21 cellular contexts compared by ENCODE assay signal in genomic region chr3:17941134-17941533, GRCh38.
DNase-seq lines count a peak whose midpoint lies in the region; ATAC-seq, FAIRE-seq and TF ChIP-seq lines count a peak whose summit lies in the region.
"Had no signal": no experiment of that assay in that cellular context is flagged by ENCODE, and none has a peak within 500 bp of the region (broad histone marks: within the 10 kb centered on the region; RNA-seq: fewer than 3 reads in every experiment).

No MANE protein-coding gene starts in this region.

- H3K36me3 ChIP-seq in rectal smooth muscle tissue (ENCODE audit: control insufficient read depth, insufficient read depth, low read length) (no peaks in the 10 kb centered on the region), adrenal gland (replicated peaks in 1 of 2) (no peaks in the 10 kb centered on the region)

- H3K9ac ChIP-seq in rectal smooth muscle tissue (ENCODE audit: low read length): no peak overlapping the region

- H3K9me3 Mint-ChIP-seq in T-cell: no peaks in the 10 kb centered on the region
- H3K9me3 Mint-ChIP-seq: CD4-positive, alpha-beta memory T cell had no signal

- H3K4me3 ChIP-seq in rectal smooth muscle tissue (ENCODE audit: low read length) (no peak overlapping the region), adrenal gland (no peak overlapping the region)
- H3K4me3 ChIP-seq: A549 had no signal

- TF ChIP-seq CTCF in adrenal gland (IDR thresholded peaks at IDR 0.05): no peak

- peak; percentile 30 for FAIRE-seq in H54 (lab: Jason Lieb, UNC)
- FAIRE-seq: A549, GM12891, GM18507 had no signal

- TF ChIP-seq POLR2A in H54 (IDR thresholded peaks at IDR 0.05; ENCODE audit: low read depth, low read length): no peak
- TF ChIP-seq POLR2A in adrenal gland (IDR thresholded peaks at IDR 0.05): no peak

- no peak for DNase-seq in H54 (ENCODE audit: insufficient read length, low spot score)
- peak; percentile 17 for DNase-seq in M059J (ENCODE audit: low read depth)
- DNase-seq in adrenal gland: no peak
- DNase-seq in activated CD4-positive, alpha-beta T cell treated with anti-CD3 and anti-CD28 coated beads, Interleukin-2, amount 50 U/mL, for 48 hours: no peak
- DNase-seq in T-cell: no peak
- DNase-seq: 8988T; ACHN; C1 segment of cervical spinal cord; Calu3; CD4-positive, alpha-beta memory T cell; COR-L47; DMS53; DMS79 treated with DMSO at 0.1 percent for 48 hours; GF-D8; GOT3; H7; HCEC 1CT had no signal

- intact Hi-C loops in adrenal gland (cut with DNase I): no loop called here

- H3K27me3 Mint-ChIP-seq in T-cell: peaks cover 8 to 11% of the 10 kb centered on the region in 2 donors

- H3K9me3 ChIP-seq in adrenal gland (replicated peaks in 1 of 3): no peaks in the 10 kb centered on the region
- H3K9me3 ChIP-seq: A549 had no signal

- H3K4me3 Mint-ChIP-seq in T-cell: no peak overlapping the region
- H3K4me3 Mint-ChIP-seq: CD4-positive, alpha-beta memory T cell had no signal

- H3K36me3 Mint-ChIP-seq in T-cell: no peaks in the 10 kb centered on the region
- H3K36me3 Mint-ChIP-seq: CD4-positive, alpha-beta memory T cell had no signal

- POLR2A ChIA-PET in T-cell (lab: Charles Lee): no interaction called here

- no peaks in the 10 kb centered on the region for H3K4me1 Mint-ChIP-seq in T-cell
- H3K4me1 Mint-ChIP-seq: CD4-positive, alpha-beta memory T cell had no signal

- H3K27ac ChIP-seq in rectal smooth muscle tissue (ENCODE audit: low read depth, low read length) (peak overlapping the region; percentile 6), adrenal gland (no peak overlapping the region)
- H3K27ac ChIP-seq: A549 had no signal

- CTCF ChIA-PET in T-cell (lab: Charles Lee): no interaction called here

- H3K4me1 ChIP-seq in rectal smooth muscle tissue (ENCODE audit: control insufficient read depth, insufficient read depth, low read length) (no peaks in the 10 kb centered on the region), adrenal gland (replicated peaks in 1 of 2) (no peaks in the 10 kb centered on the region)
- H3K4me1 ChIP-seq: A549 had no signal

- H3K27me3 ChIP-seq in rectal smooth muscle tissue (ENCODE audit: control insufficient read depth, insufficient read depth, low read length) (no peaks in the 10 kb centered on the region), adrenal gland (no peaks in the 10 kb centered on the region)

- no peak for ATAC-seq in T-cell (replicated peaks in 1 of 4)
- ATAC-seq: A549 had no signal

- H3K27ac Mint-ChIP-seq in T-cell: no peak overlapping the region
- H3K27ac Mint-ChIP-seq: CD4-positive, alpha-beta memory T cell had no signal

- WGBS in adrenal gland, 4 donors: 88 to 98% (median 91%) methylated on average over 2 of the region's 2 CpGs
